Comparison of ENCODE assay signal across 14 cellular contexts in genomic region chr6:42378125-42378524, GRCh38.
DNase-seq lines count a peak whose midpoint lies in the region; ATAC-seq, FAIRE-seq and TF ChIP-seq lines count a peak whose summit lies in the region.
"Had no signal": no experiment of that assay in that cellular context is flagged by ENCODE, and none has a peak within 500 bp of the region (broad histone marks: within the 10 kb centered on the region; RNA-seq: fewer than 3 reads in every experiment).

No MANE protein-coding gene starts in this region.

- H3K36me3 Mint-ChIP-seq in activated CD4-positive, alpha-beta T cell treated with anti-CD3 and anti-CD28 coated beads for 36 hours (ENCODE audit: low read depth): peaks cover 2% of the 10 kb centered on the region
- peaks cover 0 to 5% of the 10 kb centered on the region in 2 donors for H3K36me3 Mint-ChIP-seq in activated naive CD4-positive, alpha-beta T cell treated with anti-CD3 and anti-CD28 coated beads, Interleukin-2, amount 50 U/mL, for 72 hours

- FAIRE-seq in HepG2 (lab: Jason Lieb, UNC): no peak

- H3K36me3 ChIP-seq in sigmoid colon (no peaks in the 10 kb centered on the region), HepG2 (replicated peaks in 1 of 2; ENCODE audit: control insufficient read depth in 1 of 2, insufficient read depth in 2 of 2, low read length in 2 of 2) (no peaks in the 10 kb centered on the region)
- H3K36me3 ChIP-seq: adrenal gland had no signal

- H3K9me3 ChIP-seq in sigmoid colon (no peaks in the 10 kb centered on the region), HepG2 (ENCODE audit: low read length) (no peaks in the 10 kb centered on the region)
- H3K9me3 ChIP-seq: adrenal gland had no signal

- H3K27ac ChIP-seq in sigmoid colon: no peak overlapping the region
- H3K27ac ChIP-seq in HepG2 (ENCODE audit: extremely low read length, insufficient read depth, low read length): no peak overlapping the region
- H3K27ac ChIP-seq: adrenal gland had no signal

- TF ChIP-seq EP300 in sigmoid colon (IDR thresholded peaks at IDR 0.05): no peak
- no peak for TF ChIP-seq EP300 in HepG2 (IDR thresholded peaks at IDR 0.05; ENCODE audit: low read depth in 2 of 2, low read length in 2 of 2)
- TF ChIP-seq EP300 in HepG2 (CRISPR knock-in tag; IDR thresholded peaks at IDR 0.05; ENCODE audit: borderline replicate concordance): no peak

- WGBS in sigmoid colon, 2 donors: 67 to 87% methylated on average over 5 of the region's 5 CpGs
- 41% methylated on average over 5 of the region's 5 CpGs for WGBS in HepG2 (ENCODE audit: low lambda C conversion rate)

- H3K4me3 Mint-ChIP-seq in activated CD4-positive, alpha-beta T cell treated with anti-CD3 and anti-CD28 coated beads for 36 hours: peak overlapping the region; percentile 4
- H3K4me3 Mint-ChIP-seq: nephron progenitor cell had no signal

- no peaks in the 10 kb centered on the region for H3K27me3 ChIP-seq in sigmoid colon
- H3K27me3 ChIP-seq in HepG2 (ENCODE audit: control insufficient read depth in 1 of 2, insufficient read depth in 2 of 2, low read length in 2 of 2): peaks cover 2 to 28% of the 10 kb centered on the region in 2 experiments; a peak in 4 of 5 replicates
- H3K27me3 ChIP-seq: adrenal gland had no signal

- H3K27me3 Mint-ChIP-seq in activated CD4-positive, alpha-beta T cell treated with anti-CD3 and anti-CD28 coated beads for 36 hours: no peaks in the 10 kb centered on the region

- POLR2A ChIA-PET in activated CD4-positive, alpha-beta T cell treated with anti-CD3 and anti-CD28 coated beads for 36 hours (lab: Charles Lee): interaction anchor here (0.9 kb wide), 1 partner anchor 12 kb away, joined by 7 read pairs; no protein-coding TSS in a partner anchor
- POLR2A ChIA-PET in HepG2 (lab: Yijun Ruan, JAX): no interaction called here

- H3K4me1 Mint-ChIP-seq in activated CD4-positive, alpha-beta T cell treated with anti-CD3 and anti-CD28 coated beads for 36 hours: peaks cover 68% of the 10 kb centered on the region
- H3K4me1 Mint-ChIP-seq: nephron progenitor cell had no signal

- ATAC-seq in activated CD4-positive, alpha-beta T cell treated with anti-CD3 and anti-CD28 coated beads for 36 hours: peak; percentile 88
- ATAC-seq in HG02885 (IDR thresholded peaks at IDR 0.05; ENCODE audit: poor library complexity, unreplicated experiment) (peak; percentile 54), HG02588 (IDR thresholded peaks at IDR 0.05; ENCODE audit: unreplicated experiment) (no peak), HG03095 (IDR thresholded peaks at IDR 0.05; ENCODE audit: unreplicated experiment) (no peak), HepG2 (no peak)
- peak; percentile 90 to 93 for ATAC-seq in activated naive CD4-positive, alpha-beta T cell treated with anti-CD3 and anti-CD28 coated beads, Interleukin-2, amount 50 U/mL, for 72 hours
- ATAC-seq: esophagus mucosa, right cardiac atrium had no signal

- H3K4me3 ChIP-seq in sigmoid colon: no peak overlapping the region
- H3K4me3 ChIP-seq in HepG2 (replicated peaks in 1 of 3; ENCODE audit: insufficient read depth in 1 of 3, low read depth in 2 of 3, low read length in 3 of 3): no peak overlapping the region
- H3K4me3 ChIP-seq: adrenal gland had no signal

- no peak overlapping the region for H3K4me2 ChIP-seq in HepG2 (ENCODE audit: low read depth, low read length)

- H3K79me2 ChIP-seq in HepG2 (ENCODE audit: insufficient read depth, low read length): no peaks in the 10 kb centered on the region

- H4K20me1 ChIP-seq in HepG2 (ENCODE audit: insufficient read depth, low read length): no peaks in the 10 kb centered on the region

- no peak for TF ChIP-seq RAD21 in HepG2 (CRISPR knock-in tag; IDR thresholded peaks at IDR 0.05)

- H3K9me3 Mint-ChIP-seq in activated CD4-positive, alpha-beta T cell treated with anti-CD3 and anti-CD28 coated beads for 36 hours (ENCODE audit: low read depth): no peaks in the 10 kb centered on the region
- H3K9me3 Mint-ChIP-seq in activated naive CD4-positive, alpha-beta T cell treated with anti-CD3 and anti-CD28 coated beads, Interleukin-2, amount 50 U/mL, for 72 hours: no peaks in the 10 kb centered on the region
- H3K9me3 Mint-ChIP-seq: nephron progenitor cell had no signal

- CTCF ChIA-PET in activated CD4-positive, alpha-beta T cell treated with anti-CD3 and anti-CD28 coated beads for 36 hours (lab: Charles Lee): interaction anchor here (0.6 to 1.7 kb wide), 12 partner anchors 9 to 1025 kb away, joined by 3 to 8 read pairs (median 4); no protein-coding TSS in a partner anchor
- CTCF ChIA-PET in HepG2 (lab: Yijun Ruan, JAX; ENCODE audit: low intra/inter-chr PET ratio, low total read pairs): no interaction called here

- H3K4me1 ChIP-seq in sigmoid colon (no peaks in the 10 kb centered on the region), HepG2 (ENCODE audit: insufficient read depth, low read length) (no peaks in the 10 kb centered on the region)

- H3K27ac Mint-ChIP-seq in activated CD4-positive, alpha-beta T cell treated with anti-CD3 and anti-CD28 coated beads for 36 hours: peak overlapping the region; percentile 58
- H3K27ac Mint-ChIP-seq in activated naive CD4-positive, alpha-beta T cell treated with anti-CD3 and anti-CD28 coated beads, Interleukin-2, amount 50 U/mL, for 72 hours: peak overlapping the region; percentile 37 to 89
- H3K27ac Mint-ChIP-seq: nephron progenitor cell had no signal

- intact Hi-C loops in activated CD4-positive, alpha-beta T cell treated with anti-CD3 and anti-CD28 coated beads for 36 hours (cut with DNase I, micrococcal nuclease): no loop called here
- intact Hi-C loops in sigmoid colon (cut with DNase I) (no loop called here), HepG2 (cut with micrococcal nuclease; ENCODE audit: unreplicated experiment) (no loop called here)

- no peak overlapping the region for H3K9ac ChIP-seq in HepG2 (ENCODE audit: insufficient read depth, low read depth, low read length)

- no TSS peak for BruUV-seq in HepG2 (replicated peaks; lab: Mats Ljungman, UMichigan)

- in situ Hi-C loops in HepG2 (cut with HindIII; ENCODE audit: extremely low pct_ligation_motif_present, low pct_unique_long_range_greater_than_20kb): no loop called here

- no peak overlapping the region for H2AFZ ChIP-seq in HepG2 (ENCODE audit: low read length)

- TF ChIP-seq POLR2A in sigmoid colon (IDR thresholded peaks at IDR 0.05): no peak
- TF ChIP-seq POLR2A in HepG2 (IDR thresholded peaks at IDR 0.05; ENCODE audit: insufficient read depth in 1 of 2, low read depth in 2 of 2, low read length in 2 of 2): no peak

- peak; percentile 54 for DNase-seq in activated CD4-positive, alpha-beta T cell treated with anti-CD3 and anti-CD28 coated beads for 36 hours
- DNase-seq in activated CD4-positive, alpha-beta T cell treated with anti-CD3 and anti-CD28 coated beads for 1 hour: no peak
- DNase-seq in activated naive CD4-positive, alpha-beta T cell treated with anti-CD3 and anti-CD28 coated beads, Interleukin-2, amount 50 U/mL, for 72 hours (ENCODE audit: low spot score in 2 of 2): peak in 1 of 2 donors; percentile 28
- DNase-seq in sigmoid colon (peak; percentile 24), HepG2 (ENCODE audit: low spot score) (no peak)
- DNase-seq: 8988T, adrenal gland, NCI-H1048, nephron progenitor cell, right cardiac atrium had no signal

- TF ChIP-seq CTCF in sigmoid colon (IDR thresholded peaks at IDR 0.05) (no peak), HepG2 (CRISPR knock-in tag; IDR thresholded peaks at IDR 0.05) (no peak)

TF ChIP-seq in HepG2, 621 proteins besides CTCF, POLR2A, EP300 and RAD21 (continues in another document):
- no peak for TF ChIP-seq ZNF841 (CRISPR knock-in tag; IDR thresholded peaks at IDR 0.05; ENCODE audit: borderline replicate concordance)
- TF ChIP-seq MXD4 (CRISPR knock-in tag; IDR thresholded peaks at IDR 0.05): no peak
- TF ChIP-seq PCBP2 (optimal IDR thresholded peaks at IDR 0.05; ENCODE audit: low read depth, low read length, poor library complexity, severe bottlenecking): no peak
- no peak for TF ChIP-seq PRDM10 (CRISPR knock-in tag; IDR thresholded peaks at IDR 0.05; ENCODE audit: low read depth)
- TF ChIP-seq DBP (CRISPR knock-in tag; IDR thresholded peaks at IDR 0.05; ENCODE audit: not compliant biosample characterization): no peak

Comparison
In these comparisons a context has a peak if more than half of its experiments do, and no peak if none do; other contexts are left out.
1. DNase-seq: peak in activated CD4-positive, alpha-beta T cell treated with anti-CD3 and anti-CD28 coated beads for 36 hours (single experiment) and sigmoid colon (single experiment); none in activated CD4-positive, alpha-beta T cell treated with anti-CD3 and anti-CD28 coated beads for 1 hour (single experiment) and HepG2 (single experiment).
2. ATAC-seq: peak in activated CD4-positive, alpha-beta T cell treated with anti-CD3 and anti-CD28 coated beads for 36 hours (single experiment), HG02885 (single experiment) and activated naive CD4-positive, alpha-beta T cell treated with anti-CD3 and anti-CD28 coated beads, Interleukin-2, amount 50 U/mL, for 72 hours (2 of 2); none in HG02588 (single experiment), HG03095 (single experiment) and HepG2 (single experiment).